In the genomic region with DNA sequence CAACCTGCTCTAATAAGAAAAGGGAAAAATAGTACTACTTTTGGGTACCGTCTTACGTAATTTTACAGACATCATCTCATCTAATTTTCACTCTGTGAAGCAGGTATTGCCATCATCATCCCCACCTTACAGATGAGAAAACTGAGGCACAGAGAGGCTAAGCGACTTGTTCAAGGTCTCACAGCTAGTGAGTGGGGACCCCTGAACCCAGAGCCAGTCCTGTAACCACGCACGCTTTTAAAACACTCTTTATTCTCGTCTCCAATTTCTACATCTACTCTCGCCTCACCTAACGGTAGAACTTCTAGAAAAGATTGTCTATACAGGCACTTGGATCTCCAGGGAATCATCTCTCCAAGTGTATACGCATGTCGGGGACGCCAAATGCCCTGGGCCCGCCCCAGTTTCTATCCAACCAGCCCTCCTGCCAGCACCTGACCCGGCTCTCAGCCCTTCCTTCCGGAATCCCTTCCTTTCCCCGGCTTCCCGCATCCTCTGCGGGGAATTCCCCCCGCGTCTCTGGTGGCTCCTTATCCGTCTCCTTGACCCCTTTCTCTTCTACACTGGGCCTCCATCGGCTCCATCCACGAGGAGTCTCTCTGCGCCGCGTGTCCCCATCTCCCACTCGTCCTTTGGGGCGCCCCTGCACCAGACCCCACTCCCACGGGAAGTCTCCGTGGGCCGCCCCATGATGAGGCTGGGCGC, we compare ENCODE assay signal across 7 cellular contexts. TPM values are rescaled to one million over a fixed set of nuclear protein-coding genes. Genes with fewer than 3 reads are reported as not detected.
DNase-seq lines count a peak whose midpoint lies in the region; ATAC-seq and TF ChIP-seq lines count a peak whose summit lies in the region.

No MANE protein-coding gene starts in this region.

- H3K27me3 Mint-ChIP-seq in naive B cell, result no peaks in the 10 kb centered on the region

- H3K4me1 Mint-ChIP-seq in naive B cell, result peaks cover 41 to 71% (median 60%) of the 10 kb centered on the region in 3 donors

- H3K27me3 ChIP-seq in H7 (ENCODE audit: control insufficient read depth, insufficient read depth, low read length), result peaks cover 7% of the 10 kb centered on the region

- ATAC-seq in naive B cell (ENCODE audit: low read depth in 2 of 2), result no peak
- ATAC-seq in HG03469 (IDR thresholded peaks at IDR 0.05; ENCODE audit: unreplicated experiment), result no peak
- no peak for ATAC-seq in GM21360 (IDR thresholded peaks at IDR 0.05; ENCODE audit: unreplicated experiment)

- DNase-seq in H7, result peak; percentile 84
- peak in 3 of 5 experiments; percentile 26 to 53 (median 28) for DNase-seq in T-helper 2 cell
- DNase-seq in epithelial cell of esophagus (ENCODE audit: low read depth), result no peak
- DNase-seq in naive B cell, result no peak
- no peak for DNase-seq in GM19238 (ENCODE audit: insufficient read length, low spot score)

- H3K4me3 Mint-ChIP-seq in naive B cell, result peak overlapping the region; percentile 75 to 95 (median 86)

- H3K36me3 ChIP-seq in H7 (replicated peaks; ENCODE audit: control insufficient read depth, insufficient read depth, low read length), result no peaks in the 10 kb centered on the region; the same call in 1 of the 2 replicates

- H3K4me3 ChIP-seq in H7 (ENCODE audit: insufficient read depth, low read depth, low read length) (peak overlapping the region; percentile 64), epithelial cell of esophagus (ENCODE audit: low read length) (peak overlapping the region; percentile 46)

- H3K36me3 Mint-ChIP-seq in naive B cell, result no peaks in the 10 kb centered on the region

- peak overlapping the region; percentile 69 to 98 (median 88) for H3K27ac Mint-ChIP-seq in naive B cell

- no peaks in the 10 kb centered on the region for H3K9me3 Mint-ChIP-seq in naive B cell

- TF ChIP-seq CTCF in epithelial cell of esophagus (IDR thresholded peaks at IDR 0.05; ENCODE audit: insufficient read depth, low read depth, low read length, missing control alignments), result no peak

RNA-seq across cellular contexts. Expression of gene TRAF1, which starts 1.6 kb away (rescaled TPM):
- 0.97 and 1.4 TPM in 2 replicates for total RNA-seq in H7 (2014; rRNA removed; shearing (Covaris generic))
- polyA plus RNA-seq in naive B cell (ENCODE audit: low read depth in 6 of 6), result under 1 TPM; 0.34 to 0.97 (median 0.72) TPM

RNA-seq across cellular contexts. Expression of gene PHF19, which starts 51.2 kb away (rescaled TPM):
- total RNA-seq in H7 (2014; rRNA removed; shearing (Covaris generic)), result 35.5 and 40.1 TPM in 2 replicates
- polyA plus RNA-seq in naive B cell (ENCODE audit: low read depth in 6 of 6), result 1 to 10 TPM in 5 of 6 donors, under 1 TPM in 1; 0.26 to 5.4 (median 3.5) TPM

Comparison
In these comparisons a context has a peak if more than half of its experiments do, and no peak if none do; other contexts are left out.
1. DNase-seq: peak in H7 (single experiment) and T-helper 2 cell (3 of 5); none in epithelial cell of esophagus (single experiment), naive B cell (single experiment) and GM19238 (single experiment).